Comparison of ENCODE assay signal across 18 cellular contexts in the genomic region with DNA sequence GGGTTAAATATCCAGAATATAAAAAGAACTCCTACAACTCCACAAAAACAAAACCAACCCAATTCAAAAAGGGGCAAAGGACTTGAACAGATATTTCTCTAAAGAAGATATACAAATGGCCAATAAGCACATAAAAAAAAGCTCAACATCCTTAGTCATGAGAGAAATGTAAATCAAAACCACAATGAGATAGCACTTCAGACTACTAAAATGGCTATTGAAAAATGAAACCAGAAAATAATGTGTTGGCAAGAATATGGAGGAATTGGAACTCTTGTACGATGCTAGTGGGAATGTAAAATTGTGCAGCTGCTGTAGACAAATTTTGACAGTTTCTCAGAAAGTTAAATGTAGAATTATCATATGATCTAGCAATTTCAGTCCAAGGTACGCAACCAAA. TPM values are rescaled to one million over a fixed set of nuclear protein-coding genes. Genes with fewer than 3 reads are reported as not detected.
A peak's percentile ranks its signal among the peaks of the same experiment; 100 is the strongest.
DNase-seq lines count a peak whose midpoint lies in the region; ATAC-seq and TF ChIP-seq lines count a peak whose summit lies in the region.
"Had no signal": no experiment of that assay in that cellular context is flagged by ENCODE, and none has a peak within 500 bp of the region (broad histone marks: within the 10 kb centered on the region; RNA-seq: fewer than 3 reads in every experiment).

No MANE protein-coding gene starts in this region.

- intact Hi-C loops in CD14-positive monocyte (cut with micrococcal nuclease) = no loop called here
- intact Hi-C loops in mucosa of descending colon (cut with DNase I, micrococcal nuclease) = no loop called here

- H3K9me3 ChIP-seq in mucosa of descending colon = no peaks in the 10 kb centered on the region

- H3K27ac Mint-ChIP-seq in CD14-positive monocyte = peak overlapping the region in 4 of 7 donors; percentile 31 to 84 (median 52)

- H3K4me1 Mint-ChIP-seq in CD14-positive monocyte = peaks cover 9% of the 10 kb centered on the region

- ATAC-seq in HG02798 (IDR thresholded peaks at IDR 0.05; ENCODE audit: poor library complexity, unreplicated experiment) = peak; percentile 54
- ATAC-seq in mucosa of descending colon = no peak
- no peak for ATAC-seq in HG02642 (IDR thresholded peaks at IDR 0.05; ENCODE audit: poor library complexity, unreplicated experiment)
- ATAC-seq: K562, SK-N-SH treated with all-trans-retinoic acid at 6 μM for 48 hours had no signal

- DNase-seq in CD14-positive monocyte (ENCODE audit: low spot score) (no peak), astrocyte of the spinal cord (ENCODE audit: low read depth, low spot score) (peak; percentile 13), iris pigment epithelial cell (ENCODE audit: low read depth) (peak; percentile 24), SKM-1 (lab: John Stamatoyannopoulos, UW; ENCODE audit: unreplicated experiment) (no peak), mucosa of descending colon (no peak), LoVo (ENCODE audit: low spot score) (no peak)
- DNase-seq: COR-L47, DMS153, HCEC 1CT, NCI-H1092, NCI-H146, NCI-H524, SHP77 had no signal

- H3K4me3 Mint-ChIP-seq in CD14-positive monocyte = peak overlapping the region in 1 of 2 donors; percentile 72

- no peaks in the 10 kb centered on the region for H3K36me3 Mint-ChIP-seq in CD14-positive monocyte

- no peaks in the 10 kb centered on the region for H3K36me3 ChIP-seq in mucosa of descending colon (ENCODE audit: low read depth)

- peaks cover 0 to 2% (median 0%) of the 10 kb centered on the region in 3 donors for H3K27me3 Mint-ChIP-seq in CD14-positive monocyte (ENCODE audit: low read depth in 3 of 3)

- no peak overlapping the region for H3K4me3 ChIP-seq in astrocyte of the spinal cord (ENCODE audit: low read depth, low read length)
- H3K4me3 ChIP-seq in mucosa of descending colon = no peak overlapping the region
- H3K4me3 ChIP-seq: K562 had no signal

- in situ Hi-C loops in astrocyte of the spinal cord (cut with HindIII; ENCODE audit: low sequenced_read_pairs) = no loop called here

- no peaks in the 10 kb centered on the region for H3K4me1 ChIP-seq in mucosa of descending colon (ENCODE audit: low read depth)

- H3K9me3 Mint-ChIP-seq in CD14-positive monocyte = peaks cover 0 to 2% (median 0%) of the 10 kb centered on the region in 7 donors

- TF ChIP-seq CTCF in CD14-positive monocyte (IDR thresholded peaks at IDR 0.05) (no peak), astrocyte of the spinal cord (IDR thresholded peaks at IDR 0.05; ENCODE audit: low read depth, low read length) (no peak), mucosa of descending colon (IDR thresholded peaks at IDR 0.05) (no peak)

RNA-seq across cellular contexts. Expression of gene KY, which starts 29.0 kb away (rescaled TPM):
- under 1 TPM in 1 of 2 donors, not detected in 1; 0.09 TPM for polyA plus RNA-seq in CD14-positive monocyte
- 1 to 10 TPM in 1 of 3 donors, under 1 TPM in 2; 0.14 to 3.7 (median 0.14) TPM for total RNA-seq in mucosa of descending colon
- total RNA-seq: K562, MCF 10A had no signal
- polyA plus RNA-seq: K562 had no signal

Comparison
In these comparisons a context has a peak if more than half of its experiments do, and no peak if none do; other contexts are left out.
1. DNase-seq: peak in astrocyte of the spinal cord (single experiment) and iris pigment epithelial cell (single experiment); none in CD14-positive monocyte (single experiment), SKM-1 (single experiment), mucosa of descending colon (0 of 3) and LoVo (single experiment).